In the genomic region with DNA sequence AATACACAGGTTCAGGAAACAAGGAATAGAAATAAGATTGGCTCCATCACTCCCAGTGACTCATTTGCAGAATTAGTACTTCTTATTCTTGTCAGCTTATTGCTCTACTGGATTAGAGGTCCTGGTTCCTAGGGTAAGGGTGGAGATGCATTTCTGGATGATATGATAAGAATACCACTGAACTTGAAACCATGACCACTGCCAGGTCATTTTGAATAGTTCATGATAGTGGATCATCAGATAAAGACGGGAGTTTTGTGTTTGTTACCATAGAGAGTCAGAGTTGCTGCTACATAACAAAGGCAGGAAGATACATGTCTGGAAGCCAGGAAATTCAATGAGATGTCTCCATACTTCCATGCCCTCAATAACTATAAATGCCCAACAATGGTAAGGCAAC, we compare ENCODE assay signal across 1 cellular context.
TF ChIP-seq lines count a peak whose summit lies in the region.

No MANE protein-coding gene starts in this region.

TF ChIP-seq in K562, 482 proteins besides CTCF, POLR2A, EP300 and RAD21 (continued from another document):
- TF ChIP-seq HMBOX1 (IDR thresholded peaks at IDR 0.05) (peak; percentile 76), MXI1 (IDR thresholded peaks at IDR 0.05; ENCODE audit: low read depth, low read length) (no peak), SP1 (CRISPR knock-in tag; IDR thresholded peaks at IDR 0.05) (no peak), BCLAF1 (IDR thresholded peaks at IDR 0.05; ENCODE audit: borderline replicate concordance in 1 of 2, control insufficient read depth in 1 of 2, low read depth in 2 of 2, low read length in 1 of 2) (no peak), E4F1 (CRISPR knock-in tag; IDR thresholded peaks at IDR 0.05; ENCODE audit: borderline replicate concordance) (no peak), ZNF354B (CRISPR knock-in tag; IDR thresholded peaks at IDR 0.05) (no peak), MTF1 (CRISPR knock-in tag; IDR thresholded peaks at IDR 0.05; ENCODE audit: borderline replicate concordance) (no peak), TGIF2 (CRISPR knock-in tag; IDR thresholded peaks at IDR 0.05) (no peak), TAL1 (IDR thresholded peaks at IDR 0.05) (peak; percentile 49; the same call in 1 of the 2 replicates), NR2C2 (CRISPR knock-in tag; IDR thresholded peaks at IDR 0.05) (no peak), NR2C2 (tag; IDR thresholded peaks at IDR 0.05) (peak; percentile 20; the same call in 1 of the 2 replicates), NONO (IDR thresholded peaks at IDR 0.05; ENCODE audit: low read depth in 2 of 2, low read length in 1 of 2) (no peak), XRCC5 (IDR thresholded peaks at IDR 0.05; ENCODE audit: low read depth, low read length) (no peak), TAF1 (IDR thresholded peaks at IDR 0.05; ENCODE audit: control insufficient read depth, extremely low read depth, insufficient read depth, low read length, severe bottlenecking) (no peak), ZNF655 (CRISPR knock-in tag; IDR thresholded peaks at IDR 0.05) (no peak), SMARCE1 (IDR thresholded peaks at IDR 0.05) (peak; percentile 48; the same call in 1 of the 2 replicates), CREBBP (IDR thresholded peaks at IDR 0.05; ENCODE audit: low read depth, low read length) (no peak), ZNF764 (CRISPR knock-in tag; IDR thresholded peaks at IDR 0.05; ENCODE audit: low read depth) (no peak), CCNT2 (IDR thresholded peaks at IDR 0.05; ENCODE audit: borderline replicate concordance, extremely low read depth, insufficient read length, low read depth, low read length) (peak; percentile 55), ZNF512 (tag; IDR thresholded peaks at IDR 0.05) (no peak), ZNF79 (CRISPR knock-in tag; IDR thresholded peaks at IDR 0.05; ENCODE audit: low read depth) (no peak), NCOA4 (IDR thresholded peaks at IDR 0.05; ENCODE audit: partially characterized antibody) (no peak), TSC22D4 (tag; IDR thresholded peaks at IDR 0.05) (no peak), ZNF639 (CRISPR knock-in tag; conservative IDR thresholded peaks at IDR 0.05 in 1 of 2, IDR thresholded peaks at IDR 0.05 in 1 of 2) (peak in 1 of 2 experiments; percentile 70; a peak in 1 of 4 replicates), SREBF1 (IDR thresholded peaks at IDR 0.05; ENCODE audit: borderline replicate concordance, low read depth, low read length) (no peak), MEF2A (IDR thresholded peaks at IDR 0.05; ENCODE audit: control insufficient read depth, low read depth, low read length) (no peak), SRSF3 (IDR thresholded peaks at IDR 0.05; ENCODE audit: insufficient read depth, low read length) (no peak), TCFL5 (CRISPR knock-in tag; conservative IDR thresholded peaks at IDR 0.05) (no peak), PRMT5 (CRISPR knock-in tag; IDR thresholded peaks at IDR 0.05) (no peak), KAT2B (IDR thresholded peaks at IDR 0.05; ENCODE audit: low read depth, low read length) (no peak), SMAD3 (CRISPR knock-in tag; conservative IDR thresholded peaks at IDR 0.05) (no peak), CCAR2 (IDR thresholded peaks at IDR 0.05; ENCODE audit: low read depth, low read length) (no peak), RBM34 (IDR thresholded peaks at IDR 0.05; ENCODE audit: borderline replicate concordance, insufficient read depth, low read length) (no peak), EZH2 (IDR thresholded peaks at IDR 0.05; ENCODE audit: borderline replicate concordance, low read depth, low read length) (no peak)
- TF ChIP-seq, protein P1, sequence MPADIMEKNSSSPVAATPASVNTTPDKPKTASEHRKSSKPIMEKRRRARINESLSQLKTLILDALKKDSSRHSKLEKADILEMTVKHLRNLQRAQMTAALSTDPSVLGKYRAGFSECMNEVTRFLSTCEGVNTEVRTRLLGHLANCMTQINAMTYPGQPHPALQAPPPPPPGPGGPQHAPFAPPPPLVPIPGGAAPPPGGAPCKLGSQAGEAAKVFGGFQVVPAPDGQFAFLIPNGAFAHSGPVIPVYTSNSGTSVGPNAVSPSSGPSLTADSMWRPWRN (IDR thresholded peaks at IDR 0.05; ENCODE audit: low read depth) = no peak
- TF ChIP-seq, protein P2, sequence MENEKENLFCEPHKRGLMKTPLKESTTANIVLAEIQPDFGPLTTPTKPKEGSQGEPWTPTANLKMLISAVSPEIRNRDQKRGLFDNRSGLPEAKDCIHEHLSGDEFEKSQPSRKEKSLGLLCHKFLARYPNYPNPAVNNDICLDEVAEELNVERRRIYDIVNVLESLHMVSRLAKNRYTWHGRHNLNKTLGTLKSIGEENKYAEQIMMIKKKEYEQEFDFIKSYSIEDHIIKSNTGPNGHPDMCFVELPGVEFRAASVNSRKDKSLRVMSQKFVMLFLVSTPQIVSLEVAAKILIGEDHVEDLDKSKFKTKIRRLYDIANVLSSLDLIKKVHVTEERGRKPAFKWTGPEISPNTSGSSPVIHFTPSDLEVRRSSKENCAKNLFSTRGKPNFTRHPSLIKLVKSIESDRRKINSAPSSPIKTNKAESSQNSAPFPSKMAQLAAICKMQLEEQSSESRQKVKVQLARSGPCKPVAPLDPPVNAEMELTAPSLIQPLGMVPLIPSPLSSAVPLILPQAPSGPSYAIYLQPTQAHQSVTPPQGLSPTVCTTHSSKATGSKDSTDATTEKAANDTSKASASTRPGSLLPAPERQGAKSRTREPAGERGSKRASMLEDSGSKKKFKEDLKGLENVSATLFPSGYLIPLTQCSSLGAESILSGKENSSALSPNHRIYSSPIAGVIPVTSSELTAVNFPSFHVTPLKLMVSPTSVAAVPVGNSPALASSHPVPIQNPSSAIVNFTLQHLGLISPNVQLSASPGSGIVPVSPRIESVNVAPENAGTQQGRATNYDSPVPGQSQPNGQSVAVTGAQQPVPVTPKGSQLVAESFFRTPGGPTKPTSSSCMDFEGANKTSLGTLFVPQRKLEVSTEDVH (IDR thresholded peaks at IDR 0.05; ENCODE audit: low read depth, partially characterized antibody) = no peak
- TF ChIP-seq, protein P3, sequence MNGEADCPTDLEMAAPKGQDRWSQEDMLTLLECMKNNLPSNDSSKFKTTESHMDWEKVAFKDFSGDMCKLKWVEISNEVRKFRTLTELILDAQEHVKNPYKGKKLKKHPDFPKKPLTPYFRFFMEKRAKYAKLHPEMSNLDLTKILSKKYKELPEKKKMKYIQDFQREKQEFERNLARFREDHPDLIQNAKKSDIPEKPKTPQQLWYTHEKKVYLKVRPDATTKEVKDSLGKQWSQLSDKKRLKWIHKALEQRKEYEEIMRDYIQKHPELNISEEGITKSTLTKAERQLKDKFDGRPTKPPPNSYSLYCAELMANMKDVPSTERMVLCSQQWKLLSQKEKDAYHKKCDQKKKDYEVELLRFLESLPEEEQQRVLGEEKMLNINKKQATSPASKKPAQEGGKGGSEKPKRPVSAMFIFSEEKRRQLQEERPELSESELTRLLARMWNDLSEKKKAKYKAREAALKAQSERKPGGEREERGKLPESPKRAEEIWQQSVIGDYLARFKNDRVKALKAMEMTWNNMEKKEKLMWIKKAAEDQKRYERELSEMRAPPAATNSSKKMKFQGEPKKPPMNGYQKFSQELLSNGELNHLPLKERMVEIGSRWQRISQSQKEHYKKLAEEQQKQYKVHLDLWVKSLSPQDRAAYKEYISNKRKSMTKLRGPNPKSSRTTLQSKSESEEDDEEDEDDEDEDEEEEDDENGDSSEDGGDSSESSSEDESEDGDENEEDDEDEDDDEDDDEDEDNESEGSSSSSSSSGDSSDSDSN (IDR thresholded peaks at IDR 0.05; ENCODE audit: borderline replicate concordance in 1 of 2, low read depth in 2 of 2, low read length in 2 of 2) = no peak
- TF ChIP-seq, protein P4, sequence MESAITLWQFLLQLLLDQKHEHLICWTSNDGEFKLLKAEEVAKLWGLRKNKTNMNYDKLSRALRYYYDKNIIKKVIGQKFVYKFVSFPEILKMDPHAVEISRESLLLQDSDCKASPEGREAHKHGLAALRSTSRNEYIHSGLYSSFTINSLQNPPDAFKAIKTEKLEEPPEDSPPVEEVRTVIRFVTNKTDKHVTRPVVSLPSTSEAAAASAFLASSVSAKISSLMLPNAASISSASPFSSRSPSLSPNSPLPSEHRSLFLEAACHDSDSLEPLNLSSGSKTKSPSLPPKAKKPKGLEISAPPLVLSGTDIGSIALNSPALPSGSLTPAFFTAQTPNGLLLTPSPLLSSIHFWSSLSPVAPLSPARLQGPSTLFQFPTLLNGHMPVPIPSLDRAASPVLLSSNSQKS (CRISPR knock-in tag; IDR thresholded peaks at IDR 0.05) = no peak
